ENCODE assay signal across 9 cellular contexts in genomic region chr17:57956311-57957119, GRCh38. TPM values are rescaled to one million over a fixed set of nuclear protein-coding genes. Genes with fewer than 3 reads are reported as not detected.
DNase-seq lines count a peak whose midpoint lies in the region; ATAC-seq and TF ChIP-seq lines count a peak whose summit lies in the region.
"Had no signal": no experiment of that assay in that cellular context is flagged by ENCODE, and none has a peak within 500 bp of the region (broad histone marks: within the 10 kb centered on the region; RNA-seq: fewer than 3 reads in every experiment).

No MANE protein-coding gene starts in this region.

- WGBS in psoas muscle, 3 donors: 41 to 57% (median 45%) methylated on average over 12 to 13 of the region's 13 CpGs

- H3K27me3 ChIP-seq in NT2/D1 (ENCODE audit: insufficient read depth, insufficient read length) (peaks cover 24% of the 10 kb centered on the region), psoas muscle (ENCODE audit: insufficient read depth in 3 of 3, low read length in 2 of 3) (no peaks in the 10 kb centered on the region)
- H3K27me3 ChIP-seq: pancreas had no signal

- peak overlapping the region; percentile 62 for H3K4me3 Mint-ChIP-seq in activated naive CD8-positive, alpha-beta T cell treated with anti-CD3 and anti-CD28 coated beads, Interleukin-2, amount 50 U/mL, for 24 hours

- DNase-seq in NT2/D1 (ENCODE audit: low read depth, low spot score): peak; percentile 30
- DNase-seq in activated naive CD8-positive, alpha-beta T cell treated with anti-CD3 and anti-CD28 coated beads, Interleukin-2, amount 50 U/mL, for 24 hours: peak; percentile 48
- peak in 1 of 2 donors; percentile 42 for DNase-seq in psoas muscle
- DNase-seq in HEK293T (ENCODE audit: extremely low spot score): no peak
- DNase-seq in left ventricle myocardium superior: no peak
- DNase-seq in middle frontal gyrus (ENCODE audit: extremely low spot score, low spot score): no peak

- intact Hi-C loops in psoas muscle (cut with DNase I): no loop called here
- intact Hi-C loops in left ventricle myocardium superior (cut with micrococcal nuclease): loop anchor here (10.0 kb wide), 1 partner anchor 62 kb away; no protein-coding TSS in a partner anchor

- H3K9me3 ChIP-seq in NT2/D1 (ENCODE audit: insufficient read depth, low read length) (no peaks in the 10 kb centered on the region), psoas muscle (no peaks in the 10 kb centered on the region)
- H3K9me3 ChIP-seq: pancreas had no signal

- H3K9ac ChIP-seq in NT2/D1 (ENCODE audit: insufficient read length, low read depth): no peak overlapping the region

- ATAC-seq in GM18867 (IDR thresholded peaks at IDR 0.05; ENCODE audit: unreplicated experiment): peak; percentile 72
- peak; percentile 71 for ATAC-seq in HG02571 (IDR thresholded peaks at IDR 0.05; ENCODE audit: unreplicated experiment)
- ATAC-seq in activated naive CD8-positive, alpha-beta T cell treated with anti-CD3 and anti-CD28 coated beads, Interleukin-2, amount 50 U/mL, for 24 hours: peak; percentile 79
- peak in 1 of 4 donors; percentile 26 for ATAC-seq in psoas muscle
- no peak for ATAC-seq in left ventricle myocardium superior

- POLR2A ChIA-PET in HEK293T (lab: Yijun Ruan, JAX): interaction anchor here (0.7 to 3.0 kb wide), 6 partner anchors 17 to 58 kb away, joined by 3 to 24 read pairs (median 4); partner anchors contain the start of gene SRSF1

- H3K4me3 ChIP-seq in NT2/D1 (ENCODE audit: insufficient read length, low read depth) (no peak overlapping the region), psoas muscle (peak overlapping the region; percentile 96)

- no peaks in the 10 kb centered on the region for H3K9me3 Mint-ChIP-seq in activated naive CD8-positive, alpha-beta T cell treated with anti-CD3 and anti-CD28 coated beads, Interleukin-2, amount 50 U/mL, for 24 hours

- H3K36me3 Mint-ChIP-seq in activated naive CD8-positive, alpha-beta T cell treated with anti-CD3 and anti-CD28 coated beads, Interleukin-2, amount 50 U/mL, for 24 hours (ENCODE audit: low read depth): no peaks in the 10 kb centered on the region

- peak overlapping the region; percentile 99 for H3K27ac ChIP-seq in psoas muscle

- CTCF ChIA-PET in HEK293T (lab: Yijun Ruan, JAX): interaction anchor here (0.6 to 1.4 kb wide), 6 partner anchors 17 to 98 kb away, joined by 3 to 4 read pairs (median 3); no protein-coding TSS in a partner anchor

- H3K4me1 ChIP-seq in NT2/D1 (ENCODE audit: insufficient read depth, insufficient read length) (peaks cover 17% of the 10 kb centered on the region), psoas muscle (peaks cover 42% of the 10 kb centered on the region)

- H3K4me1 Mint-ChIP-seq in activated naive CD8-positive, alpha-beta T cell treated with anti-CD3 and anti-CD28 coated beads, Interleukin-2, amount 50 U/mL, for 24 hours: peaks cover 20% of the 10 kb centered on the region

- no peak for TF ChIP-seq CTCF in psoas muscle (IDR thresholded peaks at IDR 0.05)

- peaks cover 11% of the 10 kb centered on the region for H3K36me3 ChIP-seq in NT2/D1 (ENCODE audit: insufficient read depth, insufficient read length, low read length)
- H3K36me3 ChIP-seq in psoas muscle (ENCODE audit: insufficient read depth in 1 of 2, low read depth in 1 of 2): no peaks in the 10 kb centered on the region
- H3K36me3 ChIP-seq: pancreas had no signal

- peak overlapping the region; percentile 27 for H3K27ac Mint-ChIP-seq in activated naive CD8-positive, alpha-beta T cell treated with anti-CD3 and anti-CD28 coated beads, Interleukin-2, amount 50 U/mL, for 24 hours

- H3K27me3 Mint-ChIP-seq in activated naive CD8-positive, alpha-beta T cell treated with anti-CD3 and anti-CD28 coated beads, Interleukin-2, amount 50 U/mL, for 24 hours: peaks cover 63% of the 10 kb centered on the region

TF ChIP-seq in HEK293T, 16 proteins besides CTCF, POLR2A, EP300 and RAD21:
- no peak for TF ChIP-seq HDGF (IDR thresholded peaks at IDR 0.05; ENCODE audit: borderline replicate concordance)
- TF ChIP-seq ARNT (IDR thresholded peaks at IDR 0.05): no peak
- no peak for TF ChIP-seq BHLHE40 (IDR thresholded peaks at IDR 0.05; ENCODE audit: borderline replicate concordance)
- TF ChIP-seq SP1 (IDR thresholded peaks at IDR 0.05): no peak
- no peak for TF ChIP-seq PKNOX1 (IDR thresholded peaks at IDR 0.05)
- no peak for TF ChIP-seq L3MBTL2 (conservative IDR thresholded peaks at IDR 0.05)
- no peak for TF ChIP-seq NFRKB (IDR thresholded peaks at IDR 0.05)
- no peak for TF ChIP-seq FOXK2 (IDR thresholded peaks at IDR 0.05)
- TF ChIP-seq SUZ12 (IDR thresholded peaks at IDR 0.05): no peak
- TF ChIP-seq LEF1 (IDR thresholded peaks at IDR 0.05; ENCODE audit: borderline replicate concordance): no peak
- TF ChIP-seq ELF4 (IDR thresholded peaks at IDR 0.05): no peak
- TF ChIP-seq FOXM1 (IDR thresholded peaks at IDR 0.05; ENCODE audit: borderline replicate concordance): no peak
- no peak for TF ChIP-seq ZNF384 (IDR thresholded peaks at IDR 0.05)
- TF ChIP-seq CTBP1 (IDR thresholded peaks at IDR 0.05; ENCODE audit: borderline replicate concordance): no peak

RNA-seq across cellular contexts. Expression of gene CUEDC1, which starts 1.3 kb away (rescaled TPM):
- total RNA-seq in psoas muscle (10 to 100 TPM; 31.1 to 67.2 (median 47.4) TPM), left ventricle myocardium superior (55.0 TPM)
- polyA plus RNA-seq in psoas muscle: 10 to 100 TPM; 28.0 to 56.5 (median 46.4) TPM

RNA-seq across cellular contexts. Expression of gene VEZF1, which starts 31.5 kb away (rescaled TPM):
- total RNA-seq in psoas muscle: 10 to 100 TPM; 45.7 to 92.5 (median 70.7) TPM
- polyA plus RNA-seq in psoas muscle: 10 to 100 TPM; 30.6 to 50.5 (median 36.6) TPM
- total RNA-seq in left ventricle myocardium superior: 77.6 TPM

RNA-seq across cellular contexts. Expression of gene SRSF1, which starts 50.5 kb away (rescaled TPM):
- 100 to 1,000 TPM in 2 of 4 donors, 10 to 100 TPM in 2; 71.2 to 141 (median 100) TPM for total RNA-seq in psoas muscle
- 100 to 1,000 TPM in 1 of 3 donors, 10 to 100 TPM in 2; 61.2 to 128 (median 93.7) TPM for polyA plus RNA-seq in psoas muscle
- total RNA-seq in left ventricle myocardium superior: 98.1 TPM

Comparison
In these comparisons a context has a peak if more than half of its experiments do, and no peak if none do; other contexts are left out.
1. DNase-seq: peak in NT2/D1 (single experiment) and activated naive CD8-positive, alpha-beta T cell treated with anti-CD3 and anti-CD28 coated beads, Interleukin-2, amount 50 U/mL, for 24 hours (single experiment); none in HEK293T (single experiment), left ventricle myocardium superior (single experiment) and middle frontal gyrus (single experiment).